30 cellular contexts compared by ENCODE assay signal in the genomic region with DNA sequence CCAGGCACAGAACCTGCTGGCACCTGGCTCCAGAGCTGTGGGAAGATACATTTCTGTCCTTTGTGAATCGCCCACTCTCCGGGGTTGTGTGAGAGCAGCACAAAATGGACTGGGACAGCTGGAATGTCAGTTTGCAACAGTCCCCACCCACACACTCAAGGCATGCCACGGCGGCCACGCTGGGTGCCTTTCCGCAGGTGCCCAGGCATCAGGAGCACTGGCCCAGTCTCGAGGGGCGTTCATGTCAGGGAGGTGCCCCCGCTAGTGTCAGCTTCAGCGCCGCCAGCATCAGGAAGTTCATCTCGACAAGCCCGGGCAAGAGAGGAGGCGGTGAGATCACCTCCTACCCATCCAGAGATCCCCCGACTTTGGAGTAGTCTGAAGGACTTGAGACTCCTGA. TPM values are rescaled to one million over a fixed set of nuclear protein-coding genes. Genes with fewer than 3 reads are reported as not detected.
DNase-seq lines count a peak whose midpoint lies in the region; ATAC-seq, FAIRE-seq and TF ChIP-seq lines count a peak whose summit lies in the region.
"Had no signal": no experiment of that assay in that cellular context is flagged by ENCODE, and none has a peak within 500 bp of the region (broad histone marks: within the 10 kb centered on the region; RNA-seq: fewer than 3 reads in every experiment).

No MANE protein-coding gene starts in this region.

- no peak overlapping the region for H4K5ac ChIP-seq in H1 (ENCODE audit: insufficient read length, low read depth, low read length)

- H3K4me2 ChIP-seq in H1 (ENCODE audit: insufficient read depth in 1 of 2, low read depth in 2 of 2, low read length in 2 of 2) (no peak overlapping the region), neuronal stem cell (ENCODE audit: insufficient read depth, low read length, poor library complexity, severe bottlenecking) (no peak overlapping the region)
- H3K4me2 ChIP-seq: SK-N-SH had no signal

- no peaks in the 10 kb centered on the region for H3K79me1 ChIP-seq in H1 (ENCODE audit: low read depth, low read length)
- no peaks in the 10 kb centered on the region for H3K79me1 ChIP-seq in neuronal stem cell (ENCODE audit: low read depth, low read length)

- H4K91ac ChIP-seq in H1 (replicated peaks; ENCODE audit: insufficient read length, low read length) (no peak overlapping the region), neuronal stem cell (ENCODE audit: low read depth, low read length, poor library complexity) (no peak overlapping the region)

- H4K20me1 ChIP-seq in H1 (replicated peaks in 1 of 2; ENCODE audit: control insufficient read depth in 1 of 2, insufficient read depth in 2 of 2, low read length in 2 of 2), result no peaks in the 10 kb centered on the region

- H3K14ac ChIP-seq in H1 (ENCODE audit: insufficient read length) (no peak overlapping the region), neuronal stem cell (ENCODE audit: low read length) (no peak overlapping the region)

- H4K8ac ChIP-seq in H1 (ENCODE audit: extremely low read depth, insufficient read depth, low read length) (no peak overlapping the region), neuronal stem cell (ENCODE audit: low read depth, low read length) (peak overlapping the region; percentile 70)

- POLR2A ChIA-PET in H1 (lab: Charles Lee; ENCODE audit: partially characterized antibody), result interaction anchor here (1.0 kb wide), 1 partner anchor 12 kb away, joined by 3 read pairs; no protein-coding TSS in a partner anchor

- H3K9ac ChIP-seq in H1 (replicated peaks in 1 of 4; ENCODE audit: extremely low read depth in 1 of 4, low read depth in 3 of 4, low read length in 3 of 4), result no peak overlapping the region
- no peak overlapping the region for H3K9ac ChIP-seq in neuronal stem cell (ENCODE audit: low read depth, low read length, poor library complexity)
- H3K9ac ChIP-seq: SK-N-SH had no signal

- H3K4ac ChIP-seq in H1 (replicated peaks; ENCODE audit: insufficient read length, low read depth, low read length), result no peak overlapping the region
- H3K4ac ChIP-seq in neuronal stem cell (ENCODE audit: low read length), result no peak overlapping the region

- peak overlapping the region; percentile 32; the same call in 1 of the 2 replicates for H3K18ac ChIP-seq in H1 (ENCODE audit: extremely low read depth, low read length)
- H3K18ac ChIP-seq in neuronal stem cell (ENCODE audit: low read length), result peak overlapping the region; percentile 76

- TF ChIP-seq POLR2A in H1 (IDR thresholded peaks at IDR 0.05; ENCODE audit: control extremely low read depth in 1 of 2, low read depth in 2 of 2, low read length in 2 of 2), result no peak

- no peak overlapping the region for H3K4me3 ChIP-seq in H1 (ENCODE audit: extremely low read depth in 1 of 4, insufficient read depth in 2 of 4, low read depth in 3 of 4, low read length in 4 of 4)
- no peak overlapping the region for H3K4me3 ChIP-seq in neuronal stem cell (ENCODE audit: low read length in 2 of 2)
- H3K4me3 ChIP-seq: cardiac muscle cell, colonic mucosa, esophagus muscularis mucosa, gastrocnemius medialis, upper lobe of left lung had no signal

- H3K56ac ChIP-seq in H1 (replicated peaks; ENCODE audit: insufficient read length, low read depth, low read length), result no peak overlapping the region

- FAIRE-seq in H1 (lab: Jason Lieb, UNC), result no peak
- FAIRE-seq: D721Med had no signal

- TF ChIP-seq EP300 in H1 (IDR thresholded peaks at IDR 0.05; ENCODE audit: borderline replicate concordance in 1 of 2, low read depth in 2 of 2, low read length in 2 of 2), result no peak

- H2AK5ac ChIP-seq in H1 (ENCODE audit: low read depth, low read length) (0 out of 2 replicates have a peak overlapping the region, but pooled peaks have one; percentile 45), neuronal stem cell (ENCODE audit: low read depth, low read length) (no peak overlapping the region)

- peak overlapping the region; percentile 60; the same call in 1 of the 2 replicates for H2BK5ac ChIP-seq in H1 (ENCODE audit: low read depth, low read length)
- peak overlapping the region; percentile 16 for H2BK5ac ChIP-seq in neuronal stem cell (ENCODE audit: low read length)

- H3K23me2 ChIP-seq in H1 (ENCODE audit: low read depth, low read length), result no peaks in the 10 kb centered on the region

- no peak overlapping the region for H3K23ac ChIP-seq in H1 (ENCODE audit: insufficient read length)
- no peak overlapping the region for H3K23ac ChIP-seq in neuronal stem cell (ENCODE audit: low read depth, low read length, poor library complexity)

- no peak overlapping the region for H2BK120ac ChIP-seq in H1 (replicated peaks; ENCODE audit: low read depth, low read length)
- H2BK120ac ChIP-seq in neuronal stem cell (ENCODE audit: low read depth, low read length), result no peak overlapping the region

- no peaks in the 10 kb centered on the region for H3K79me2 ChIP-seq in H1 (ENCODE audit: control insufficient read depth in 1 of 2, insufficient read depth in 2 of 2, low read length in 2 of 2)

- H2BK20ac ChIP-seq in H1 (ENCODE audit: low read length), result 0 out of 2 replicates have a peak overlapping the region, but pooled peaks have one; percentile 61

- H3K27me3 ChIP-seq in H1 (replicated peaks in 1 of 4; ENCODE audit: control insufficient read depth in 3 of 4, extremely low read depth in 1 of 4, insufficient read depth in 3 of 4, low read length in 3 of 4) (peaks cover 0 to 6% (median 0%) of the 10 kb centered on the region in 4 experiments; a peak in 3 of 7 replicates), neuronal stem cell (ENCODE audit: control insufficient read depth in 3 of 3, insufficient read depth in 3 of 3, low read depth in 1 of 3, low read length in 3 of 3) (no peaks in the 10 kb centered on the region)
- H3K27me3 ChIP-seq: cardiac muscle cell, colonic mucosa, neutrophil, upper lobe of left lung had no signal

- no peak overlapping the region for H2BK15ac ChIP-seq in H1 (ENCODE audit: low read length)
- H2BK15ac ChIP-seq in neuronal stem cell (ENCODE audit: low read length), result no peak overlapping the region

- no peak overlapping the region for H3K27ac ChIP-seq in H1 (ENCODE audit: low read depth, low read length)
- H3K27ac ChIP-seq in neuronal stem cell (replicated peaks; ENCODE audit: low read length), result no peak overlapping the region
- H3K27ac ChIP-seq: 22Rv1, cardiac muscle cell, colonic mucosa, esophagus muscularis mucosa, gastrocnemius medialis, neutrophil, upper lobe of left lung had no signal

- ATAC-seq in GM18519 (IDR thresholded peaks at IDR 0.05; ENCODE audit: low FRiP score, unreplicated experiment) (no peak), GM18861 (IDR thresholded peaks at IDR 0.05; ENCODE audit: unreplicated experiment) (no peak), HG02798 (IDR thresholded peaks at IDR 0.05; ENCODE audit: poor library complexity, unreplicated experiment) (no peak)
- ATAC-seq: gastrocnemius medialis, left colon had no signal

- peak overlapping the region; percentile 65; the same call in 1 of the 2 replicates for H2AFZ ChIP-seq in H1 (ENCODE audit: low read length)
- no peak overlapping the region for H2AFZ ChIP-seq in neuronal stem cell (ENCODE audit: low read length)

- no peaks in the 10 kb centered on the region for H3K9me3 ChIP-seq in H1 (ENCODE audit: insufficient read depth in 2 of 2, low read depth in 1 of 2, low read length in 1 of 2)
- no peaks in the 10 kb centered on the region for H3K9me3 ChIP-seq in neuronal stem cell (replicated peaks in 1 of 2; ENCODE audit: control insufficient read depth in 2 of 2, insufficient read depth in 1 of 2, low read depth in 1 of 2, low read length in 2 of 2)
- H3K9me3 ChIP-seq: colonic mucosa, esophagus muscularis mucosa, gastrocnemius medialis, neutrophil, SK-N-SH, upper lobe of left lung had no signal

- H2BK12ac ChIP-seq in H1 (ENCODE audit: low read depth, low read length) (peak overlapping the region; percentile 84; the same call in 1 of the 2 replicates), neuronal stem cell (ENCODE audit: low read length) (no peak overlapping the region)

- TF ChIP-seq RAD21 in H1 (IDR thresholded peaks at IDR 0.05 in 1 of 2, conservative IDR thresholded peaks at IDR 0.05 in 1 of 2; ENCODE audit: low read depth in 2 of 2, low read length in 2 of 2), result no peak

- H3K36me3 ChIP-seq in H1 (ENCODE audit: control insufficient read depth in 2 of 4, insufficient read depth in 4 of 4, low read length in 3 of 4) (no peaks in the 10 kb centered on the region), neuronal stem cell (replicated peaks in 1 of 2; ENCODE audit: control insufficient read depth in 2 of 2, insufficient read depth in 2 of 2, low read length in 2 of 2) (no peaks in the 10 kb centered on the region)
- H3K36me3 ChIP-seq: cardiac muscle cell, colonic mucosa, esophagus muscularis mucosa, gastrocnemius medialis, neutrophil, upper lobe of left lung had no signal

- DNase-seq in DMS 273 (lab: John Stamatoyannopoulos, UW; ENCODE audit: unreplicated experiment) (peak; percentile 25), DMS 273 treated with DMSO at 0.1 percent for 48 hours (lab: John Stamatoyannopoulos, UW) (no peak), H1 (ENCODE audit: low read depth in 1 of 2, low spot score in 2 of 2) (no peak), neuronal stem cell (ENCODE audit: low spot score) (no peak), NCI-H82 treated with DMSO at 0.1 percent for 48 hours (lab: John Stamatoyannopoulos, UW; ENCODE audit: unreplicated experiment) (no peak)
- DNase-seq: activated CD4-positive, alpha-beta memory T cell treated with anti-CD3 and anti-CD28 coated beads, Interleukin-2, amount 10 ng/mL, durations not matched to agents 7 days and 5 days; activated CD4-positive, CD25-positive, alpha-beta regulatory T cell treated with anti-CD3 and anti-CD28 coated beads, Interleukin-2, amount 50 U/mL, for 72 hours; activated effector memory CD4-positive, alpha-beta T cell treated with Interleukin-2 at 50 U/mL for 16 hours; CD4-positive, CD25-positive, alpha-beta regulatory T cell; colonic mucosa; effector memory CD4-positive, alpha-beta T cell; gastrocnemius medialis; hippocampal formation; left colon; NCI-H1105; NCI-H1930; NCI-H226; NCI-H748 treated with DMSO at 0.1 percent for 48 hours; SK-N-SH had no signal

- TF ChIP-seq CTCF in H1 (IDR thresholded peaks at IDR 0.05; ENCODE audit: control extremely low read depth in 1 of 3, insufficient read depth in 1 of 3, low read depth in 1 of 3, low read length in 3 of 3), result no peak

- 90% methylated on average over 15 of the region's 15 CpGs; no CpG with 5 or more reads in 1 of the 2 experiments for WGBS in H1 (ENCODE audit: extremely low coverage in 1 of 2, insufficient coverage in 1 of 2, insufficient read length in 1 of 2, insufficient replicate concordance in 2 of 2, low coverage in 1 of 2, low lambda C conversion rate in 2 of 2, missing lambda C conversion rate in 1 of 2), 2 experiments
- WGBS in neuronal stem cell (ENCODE audit: extremely low coverage in 2 of 2, insufficient read length in 2 of 2, insufficient replicate concordance in 1 of 2), 2 donors, result no CpG with 5 or more reads among the region's 15 CpGs

- CTCF ChIA-PET in H1 (lab: Charles Lee; ENCODE audit: partially characterized antibody), result interaction anchor here (1.0 to 14.7 kb wide), 6 partner anchors 11 to 436 kb away, joined by 3 to 243 read pairs (median 56); a partner anchor contains a TSS

- H3K4me1 ChIP-seq in H1 (replicated peaks in 1 of 4; ENCODE audit: control insufficient read depth in 3 of 4, insufficient read depth in 4 of 4, low read length in 3 of 4), result peaks cover 0 to 12% (median 9%) of the 10 kb centered on the region in 4 experiments; a peak in 6 of 7 replicates
- H3K4me1 ChIP-seq in neuronal stem cell (ENCODE audit: control insufficient read depth in 2 of 2, insufficient read depth in 1 of 2, low read depth in 1 of 2, low read length in 2 of 2), result peaks cover 15 to 16% of the 10 kb centered on the region in 2 donors
- H3K4me1 ChIP-seq: colonic mucosa, esophagus muscularis mucosa, gastrocnemius medialis, upper lobe of left lung had no signal

RNA-seq across cellular contexts. Expression of a gene that starts 2.1 kb away (rescaled TPM):
- total RNA-seq in H1 (2021; fragmentation: NEBNext Ultra II Directional; extraction: Animal tissue kit (Norgen Biotek cat#: 25700)), result not detected in 2 replicates
- 0.03 TPM in 1 of 2 replicates, not detected in the other for polyA plus RNA-seq in H1 (2011; rRNA removed)
- 0.04 TPM for polyA plus RNA-seq in H1 (2011; cell fraction: cytosol; rRNA removed)
- polyA plus RNA-seq in H1 (2011; cell fraction: nucleus; rRNA removed), result 0.19 TPM
- polyA plus RNA-seq in H1 (2012, experiment 1 of 2), result 0.18 to 0.25 TPM in 2 of 4 replicates, not detected in the others
- polyA plus RNA-seq in H1 (2012, experiment 2 of 2), result not detected
- 0.04 TPM for polyA plus RNA-seq in H1 (2013, experiment 1 of 2)
- 0.02 TPM for polyA plus RNA-seq in H1 (2013, experiment 2 of 2)
- polyA minus RNA-seq in H1 (2011; rRNA and poly(A)+ RNA removed), result not detected in 2 replicates
- not detected for polyA minus RNA-seq in H1 (2011; cell fraction: cytosol; rRNA and poly(A)+ RNA removed)
- 0.70 TPM for polyA minus RNA-seq in H1 (2011; cell fraction: nucleus; rRNA and poly(A)+ RNA removed)
- polyA plus RNA-seq in neuronal stem cell (2013, experiment 1 of 2), result not detected
- polyA plus RNA-seq in neuronal stem cell (2013, experiment 2 of 2), result 0.11 TPM
- total RNA-seq: activated CD4-positive, alpha-beta memory T cell treated with anti-CD3 and anti-CD28 coated beads, Interleukin-2, amount 10 ng/mL, durations not matched to agents 7 days and 5 days; cardiac muscle cell; CD4-positive, CD25-positive, alpha-beta regulatory T cell; gastrocnemius medialis; M059J had no signal
- polyA plus RNA-seq: CD4-positive, CD25-positive, alpha-beta regulatory T cell had no signal

RNA-seq across cellular contexts. Expression of a gene that starts 49.4 kb away (rescaled TPM):
- total RNA-seq in H1 (2021; fragmentation: NEBNext Ultra II Directional; extraction: Animal tissue kit (Norgen Biotek cat#: 25700)), result not detected in 2 replicates
- 0.03 and 0.05 TPM in 2 replicates for polyA plus RNA-seq in H1 (2011; rRNA removed)
- polyA plus RNA-seq in H1 (2011; cell fraction: cytosol; rRNA removed), result 0.03 TPM
- polyA plus RNA-seq in H1 (2011; cell fraction: nucleus; rRNA removed), result 0.10 TPM
- 0.03 to 0.09 TPM in 2 of 4 replicates, not detected in the others for polyA plus RNA-seq in H1 (2012, experiment 1 of 2)
- not detected for polyA plus RNA-seq in H1 (2012, experiment 2 of 2)
- not detected for polyA plus RNA-seq in H1 (2013, experiment 1 of 2)
- not detected for polyA plus RNA-seq in H1 (2013, experiment 2 of 2)
- 0.13 TPM in 1 of 2 replicates, not detected in the other for polyA minus RNA-seq in H1 (2011; rRNA and poly(A)+ RNA removed)
- 0.22 TPM for polyA minus RNA-seq in H1 (2011; cell fraction: cytosol; rRNA and poly(A)+ RNA removed)
- not detected for polyA minus RNA-seq in H1 (2011; cell fraction: nucleus; rRNA and poly(A)+ RNA removed)
- 0.21 TPM for polyA plus RNA-seq in neuronal stem cell (2013, experiment 1 of 2)
- 0.21 TPM for polyA plus RNA-seq in neuronal stem cell (2013, experiment 2 of 2)
- total RNA-seq: activated CD4-positive, alpha-beta memory T cell treated with anti-CD3 and anti-CD28 coated beads, Interleukin-2, amount 10 ng/mL, durations not matched to agents 7 days and 5 days; CD4-positive, CD25-positive, alpha-beta regulatory T cell; HT-29; M059J had no signal
- polyA plus RNA-seq: CD4-positive, CD25-positive, alpha-beta regulatory T cell had no signal
